11 cellular contexts compared by ENCODE assay signal in genomic region chr3:122322095-122323075, GRCh38. TPM values are rescaled to one million over a fixed set of nuclear protein-coding genes. Genes with fewer than 3 reads are reported as not detected.
A peak's percentile ranks its signal among the peaks of the same experiment; 100 is the strongest.
DNase-seq lines count a peak whose midpoint lies in the region; ATAC-seq and TF ChIP-seq lines count a peak whose summit lies in the region.
"Had no signal": no experiment of that assay in that cellular context is flagged by ENCODE, and none has a peak within 500 bp of the region (broad histone marks: within the 10 kb centered on the region; RNA-seq: fewer than 3 reads in every experiment).

No MANE protein-coding gene starts in this region.

- 79 to 80% methylated on average over 5 of the region's 5 CpGs for WGBS in heart right ventricle, 2 donors

- ATAC-seq in HG03378 (IDR thresholded peaks at IDR 0.05; ENCODE audit: unreplicated experiment) (peak; percentile 72), heart right ventricle (no peak), GM18519 (IDR thresholded peaks at IDR 0.05; ENCODE audit: low FRiP score, unreplicated experiment) (no peak)

- no peak overlapping the region for H3K4me3 Mint-ChIP-seq in activated T-helper 2 cell treated with anti-CD3 and anti-CD28 coated beads, Interferon-gamma antibody, Interleukin-2, Interleukin-4, amounts not matched to agents 10 μg/mL and 5 μg/mL and 100 μg/mL, durations not matched to agents 14 hours and 24 hours and 36 hours (ENCODE audit: low read depth)

- H3K9me3 Mint-ChIP-seq in activated T-helper 2 cell treated with anti-CD3 and anti-CD28 coated beads, Interferon-gamma antibody, Interleukin-2, Interleukin-4, amounts not matched to agents 10 μg/mL and 5 μg/mL and 100 μg/mL, durations not matched to agents 14 hours and 24 hours and 36 hours = peaks cover 14% of the 10 kb centered on the region

- H3K4me1 Mint-ChIP-seq in activated T-helper 2 cell treated with anti-CD3 and anti-CD28 coated beads, Interferon-gamma antibody, Interleukin-2, Interleukin-4, amounts not matched to agents 10 μg/mL and 5 μg/mL and 100 μg/mL, durations not matched to agents 14 hours and 24 hours and 36 hours (ENCODE audit: low read depth) = peaks cover 32% of the 10 kb centered on the region

- CTCF ChIA-PET in HEK293T (lab: Yijun Ruan, JAX) = interaction anchor here (0.6 kb wide), 1 partner anchor 34 kb away, joined by 3 read pairs; no protein-coding TSS in a partner anchor

- H3K27ac Mint-ChIP-seq in activated T-helper 2 cell treated with anti-CD3 and anti-CD28 coated beads, Interferon-gamma antibody, Interleukin-2, Interleukin-4, amounts not matched to agents 10 μg/mL and 5 μg/mL and 100 μg/mL, durations not matched to agents 14 hours and 24 hours and 36 hours = peak overlapping the region; percentile 47

- peaks cover 20% of the 10 kb centered on the region for H3K27me3 Mint-ChIP-seq in activated T-helper 2 cell treated with anti-CD3 and anti-CD28 coated beads, Interferon-gamma antibody, Interleukin-2, Interleukin-4, amounts not matched to agents 10 μg/mL and 5 μg/mL and 100 μg/mL, durations not matched to agents 14 hours and 24 hours and 36 hours (ENCODE audit: low read depth)

- H3K9me3 ChIP-seq in heart right ventricle = peaks cover 0 to 21% (median 6%) of the 10 kb centered on the region in 11 donors

- H3K36me3 Mint-ChIP-seq in activated T-helper 2 cell treated with anti-CD3 and anti-CD28 coated beads, Interferon-gamma antibody, Interleukin-2, Interleukin-4, amounts not matched to agents 10 μg/mL and 5 μg/mL and 100 μg/mL, durations not matched to agents 14 hours and 24 hours and 36 hours (ENCODE audit: low read depth) = no peaks in the 10 kb centered on the region

- H3K4me1 ChIP-seq in heart right ventricle = peaks cover 0 to 5% (median 0%) of the 10 kb centered on the region in 9 donors

- H3K27me3 ChIP-seq in heart right ventricle = peaks cover 0 to 4% (median 0%) of the 10 kb centered on the region in 7 donors

- no peak overlapping the region for H3K27ac ChIP-seq in heart right ventricle

- no peak overlapping the region for H3K4me3 ChIP-seq in heart right ventricle

- intact Hi-C loops in activated T-helper 2 cell treated with anti-CD3 and anti-CD28 coated beads, Interferon-gamma antibody, Interleukin-2, Interleukin-4, amounts not matched to agents 10 μg/mL and 5 μg/mL and 100 μg/mL, durations not matched to agents 14 hours and 24 hours and 36 hours (cut with micrococcal nuclease) = loop anchor here (1.0 kb wide), 3 partner anchors 23 to 288 kb away; no protein-coding TSS in a partner anchor
- intact Hi-C loops in heart right ventricle (cut with DNase I) = no loop called here

- TF ChIP-seq CTCF in heart right ventricle (IDR thresholded peaks at IDR 0.05) = no peak

- H3K36me3 ChIP-seq in heart right ventricle = no peaks in the 10 kb centered on the region

- peak; percentile 5 for DNase-seq in stimulated activated CD4-positive, alpha-beta T cell treated with anti-CD3 and anti-CD28 coated beads, Interleukin-1b, Interleukin-23, amount 100 ng/mL, for 48 hours
- DNase-seq in stimulated activated CD4-positive, alpha-beta T cell treated with anti-CD3 and anti-CD28 coated beads, Interleukin-2, amount 100 ng/mL, for 24 hours = no peak
- DNase-seq in activated T-helper 2 cell treated with anti-CD3 and anti-CD28 coated beads, Interferon-gamma antibody, Interleukin-2, Interleukin-4, amounts not matched to agents 10 μg/mL and 5 μg/mL and 100 μg/mL, durations not matched to agents 14 hours and 24 hours and 36 hours (ENCODE audit: low spot score) = peak; percentile 40
- DNase-seq in heart right ventricle (no peak), NCI-H2081 treated with DMSO at 0.1 percent for 48 hours (lab: John Stamatoyannopoulos, UW) (no peak), HEK293T (ENCODE audit: extremely low spot score) (no peak)
- DNase-seq: activated effector memory CD4-positive, alpha-beta T cell treated with Interleukin-2 at 50 U/mL for 16 hours; effector CD4-positive, alpha-beta T cell; IMR-90 had no signal

- POLR2A ChIA-PET in HEK293T (lab: Yijun Ruan, JAX) = no interaction called here

TF ChIP-seq in HEK293T, 16 proteins besides CTCF, POLR2A, EP300 and RAD21:
- no peak for TF ChIP-seq FOXA1 (IDR thresholded peaks at IDR 0.05)
- TF ChIP-seq FOXM1 (IDR thresholded peaks at IDR 0.05; ENCODE audit: borderline replicate concordance) = no peak

RNA-seq across cellular contexts. Expression of gene CSTA, which starts 2.7 kb away (rescaled TPM):
- not detected in 2 replicates for total RNA-seq in activated T-helper 2 cell treated with anti-CD3 and anti-CD28 coated beads, Interferon-gamma antibody, Interleukin-2, Interleukin-4, amounts not matched to agents 10 μg/mL and 5 μg/mL and 100 μg/mL, durations not matched to agents 14 hours and 24 hours and 36 hours
- 1 to 10 TPM in 5 of 10 donors, under 1 TPM in 4, not detected in 1; 0.42 to 5.5 (median 1.1) TPM for total RNA-seq in heart right ventricle
- polyA plus RNA-seq in heart right ventricle = 1 to 10 TPM; 2.5 to 4.6 TPM
- total RNA-seq: IMR-90 had no signal

Comparison
In these comparisons a context has a peak if more than half of its experiments do, and no peak if none do; other contexts are left out.
1. DNase-seq: peak in stimulated activated CD4-positive, alpha-beta T cell treated with anti-CD3 and anti-CD28 coated beads, Interleukin-1b, Interleukin-23, amount 100 ng/mL, for 48 hours (single experiment) and activated T-helper 2 cell treated with anti-CD3 and anti-CD28 coated beads, Interferon-gamma antibody, Interleukin-2, Interleukin-4, amounts not matched to agents 10 μg/mL and 5 μg/mL and 100 μg/mL, durations not matched to agents 14 hours and 24 hours and 36 hours (single experiment); none in stimulated activated CD4-positive, alpha-beta T cell treated with anti-CD3 and anti-CD28 coated beads, Interleukin-2, amount 100 ng/mL, for 24 hours (0 of 2), heart right ventricle (0 of 2), NCI-H2081 treated with DMSO at 0.1 percent for 48 hours (single experiment) and HEK293T (single experiment).